Comparison of ENCODE assay signal across 1 cellular context in the genomic region with DNA sequence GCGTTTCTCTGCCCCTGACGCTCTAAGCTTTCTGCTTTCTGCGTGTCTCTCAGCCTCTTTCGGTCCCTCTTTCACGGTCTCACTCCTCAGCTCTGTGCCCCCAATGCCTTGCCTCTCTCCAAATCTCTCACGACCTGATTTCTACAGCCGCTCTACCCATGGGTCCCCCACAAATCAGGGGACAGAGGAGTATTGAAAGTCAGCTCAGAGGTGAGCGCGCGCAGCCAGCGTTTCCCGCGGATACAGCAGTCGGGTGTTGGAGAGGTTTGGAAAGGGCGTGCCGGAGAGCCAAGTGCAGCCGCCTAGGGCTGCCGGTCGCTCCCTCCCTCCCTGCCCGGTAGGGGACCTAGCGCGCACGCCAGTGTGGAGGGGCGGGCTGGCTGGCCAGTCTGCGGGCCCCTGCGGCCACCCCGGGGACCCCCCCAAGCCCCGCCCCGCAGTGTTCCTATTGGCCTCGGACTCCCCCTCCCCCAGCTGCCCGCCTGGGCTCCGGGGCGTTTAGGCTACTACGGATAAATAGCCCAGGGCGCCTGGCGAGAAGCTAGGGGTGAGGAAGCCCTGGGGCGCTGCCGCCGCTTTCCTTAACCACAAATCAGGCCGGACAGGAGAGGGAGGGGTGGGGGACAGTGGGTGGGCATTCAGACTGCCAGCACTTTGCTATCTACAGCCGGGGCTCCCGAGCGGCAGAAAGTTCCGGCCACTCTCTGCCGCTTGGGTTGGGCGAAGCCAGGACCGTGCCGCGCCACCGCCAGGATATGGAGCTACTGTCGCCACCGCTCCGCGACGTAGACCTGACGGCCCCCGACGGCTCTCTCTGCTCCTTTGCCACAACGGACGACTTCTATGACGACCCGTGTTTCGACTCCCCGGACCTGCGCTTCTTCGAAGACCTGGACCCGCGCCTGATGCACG.
TF ChIP-seq lines count a peak whose summit lies in the region.

MYOD1 (plus strand) TSS at position 544 of the 912 bp plus-strand sequence; CDS start at position 756, 212 bp downstream.

TF ChIP-seq in A549, 52 proteins besides CTCF, POLR2A, EP300 and RAD21 (continued from another document):
- TF ChIP-seq ELK1 (IDR thresholded peaks at IDR 0.05; ENCODE audit: low read depth, low read length) = no peak
- TF ChIP-seq EHF (CRISPR knock-in tag; IDR thresholded peaks at IDR 0.05) = no peak
